In the genomic region with DNA sequence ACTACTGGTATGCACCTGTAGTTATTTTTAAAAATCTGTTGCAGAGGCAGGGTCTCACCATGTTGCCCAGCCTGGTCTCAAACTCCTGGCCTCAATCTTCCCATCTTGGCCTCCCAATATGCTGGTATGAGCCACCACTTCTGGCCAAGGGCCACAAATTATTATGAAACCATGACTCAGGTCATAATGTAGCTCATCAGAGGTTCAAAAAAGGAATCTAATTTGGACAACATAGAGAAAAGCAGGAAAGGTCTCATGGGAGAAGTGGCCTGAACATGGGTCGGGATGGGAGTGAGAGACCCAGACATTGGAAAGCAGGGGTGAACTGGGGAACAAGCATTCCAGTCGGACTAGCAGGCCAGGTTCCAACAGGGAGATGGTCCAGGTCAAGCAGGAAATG, we compare ENCODE assay signal across 1 cellular context.
TF ChIP-seq lines count a peak whose summit lies in the region.

No MANE protein-coding gene starts in this region.

TF ChIP-seq in IMR-90, 13 proteins besides CTCF, POLR2A, EP300 and RAD21:
- no peak for TF ChIP-seq SMC3 (IDR thresholded peaks at IDR 0.05; ENCODE audit: low read depth, low read length)
- no peak for TF ChIP-seq NFE2L2 (IDR thresholded peaks at IDR 0.05; ENCODE audit: low read depth, low read length)
- no peak for TF ChIP-seq FOS (IDR thresholded peaks at IDR 0.05; ENCODE audit: low read depth, low read length)
- TF ChIP-seq MAZ (IDR thresholded peaks at IDR 0.05; ENCODE audit: borderline replicate concordance, low read depth, low read length) = no peak
- TF ChIP-seq CHD1 (IDR thresholded peaks at IDR 0.05; ENCODE audit: low read depth, low read length) = no peak
- TF ChIP-seq RFX5 (IDR thresholded peaks at IDR 0.05; ENCODE audit: low read depth, low read length) = no peak
- TF ChIP-seq USF2 (IDR thresholded peaks at IDR 0.05; ENCODE audit: low read depth, low read length) = no peak
- no peak for TF ChIP-seq CEBPB (IDR thresholded peaks at IDR 0.05; ENCODE audit: low read depth, low read length)
- TF ChIP-seq MXI1 (IDR thresholded peaks at IDR 0.05; ENCODE audit: borderline replicate concordance, low read depth, low read length) = no peak
TF ChIP-seq in IMR-90: peak in this region for 0.
